Comparison of ENCODE assay signal across 19 cellular contexts in genomic region chrX:41452972-41453371, GRCh38. TPM values are rescaled to one million over a fixed set of nuclear protein-coding genes. Genes with fewer than 3 reads are reported as not detected.
A peak's percentile ranks its signal among the peaks of the same experiment; 100 is the strongest.
DNase-seq lines count a peak whose midpoint lies in the region; ATAC-seq, FAIRE-seq and TF ChIP-seq lines count a peak whose summit lies in the region.
"Had no signal": no experiment of that assay in that cellular context is flagged by ENCODE, and none has a peak within 500 bp of the region (broad histone marks: within the 10 kb centered on the region; RNA-seq: fewer than 3 reads in every experiment).

No MANE protein-coding gene starts in this region.

- H4K20me1 ChIP-seq in GM23248 (ENCODE audit: insufficient read depth) = no peaks in the 10 kb centered on the region
- H4K20me1 ChIP-seq in astrocyte (ENCODE audit: insufficient read depth, low read length) = no peaks in the 10 kb centered on the region

- DNase-seq in GM23248 = peak; percentile 47
- DNase-seq in astrocyte (ENCODE audit: low read depth) = peak; percentile 80
- peak; percentile 47 for DNase-seq in fibroblast of the conjunctiva (ENCODE audit: low read depth)
- no peak for DNase-seq in gastrocnemius medialis
- DNase-seq in GM12892 (ENCODE audit: insufficient read length) = no peak
- DNase-seq in amniotic stem cell (lab: John Stamatoyannopoulos, UW) = no peak
- no peak for DNase-seq in activated gamma-delta T cell treated with Interleukin-2 at 50 U/mL for 16 hours
- DNase-seq in BE2C = no peak
- DNase-seq: activated naive CD4-positive, alpha-beta T cell treated with anti-CD3 and anti-CD28 coated beads for 36 hours; CD4-positive, alpha-beta T cell; HCEC 1CT; mucosa of descending colon; NCI-H2171 treated with DMSO at 0.1 percent for 48 hours; retina; stimulated activated CD4-positive, alpha-beta T cell treated with anti-CD3 and anti-CD28 coated beads, Interleukin-4, amount 100 ng/mL, for 24 hours had no signal

- H3K4me3 Mint-ChIP-seq in astrocyte (ENCODE audit: unreplicated experiment) = no peak overlapping the region
- H3K4me3 Mint-ChIP-seq: activated naive CD4-positive, alpha-beta T cell treated with anti-CD3 and anti-CD28 coated beads for 36 hours; CD4-positive, alpha-beta T cell; stimulated activated memory B cell treated with anti-CD40 and anti-IgM and Interleukin-4, amounts not matched to agents 10 μg/mL and 1 μg/mL and 100 μg/mL, for 72 hours had no signal

- peak; percentile 47 for FAIRE-seq in astrocyte (lab: Jason Lieb, UNC)
- no peak for FAIRE-seq in GM12892 (lab: Jason Lieb, UNC)
- FAIRE-seq: frontal cortex, islet of Langerhans had no signal

- H3K9me3 Mint-ChIP-seq in astrocyte (ENCODE audit: unreplicated experiment) = peaks cover 2% of the 10 kb centered on the region
- H3K9me3 Mint-ChIP-seq: activated naive CD4-positive, alpha-beta T cell treated with anti-CD3 and anti-CD28 coated beads for 36 hours; stimulated activated memory B cell treated with anti-CD40 and anti-IgM and Interleukin-4, amounts not matched to agents 10 μg/mL and 1 μg/mL and 100 μg/mL, for 72 hours had no signal

- no peak for TF ChIP-seq CTCF in astrocyte (IDR thresholded peaks at IDR 0.05; ENCODE audit: insufficient read depth, low read depth, low read length)
- TF ChIP-seq CTCF in gastrocnemius medialis (IDR thresholded peaks at IDR 0.05 in 4 of 5, conservative IDR thresholded peaks at IDR 0.05 in 1 of 5) = no peak
- no peak for TF ChIP-seq CTCF in BE2C (IDR thresholded peaks at IDR 0.05; ENCODE audit: low read depth, low read length)

- H3K4me1 Mint-ChIP-seq in astrocyte (ENCODE audit: low read depth, unreplicated experiment) = peaks cover 12% of the 10 kb centered on the region

- intact Hi-C loops in gastrocnemius medialis (cut with DNase I; ENCODE audit: low total_unique reads) = no loop called here

- no peaks in the 10 kb centered on the region for H3K79me2 ChIP-seq in GM23248 (ENCODE audit: insufficient read depth)
- no peaks in the 10 kb centered on the region for H3K79me2 ChIP-seq in astrocyte (ENCODE audit: insufficient read depth, low read length)

- no peaks in the 10 kb centered on the region for H3K9me2 ChIP-seq in GM23248 (ENCODE audit: insufficient read depth)

- peak overlapping the region; percentile 81 for H3K27ac Mint-ChIP-seq in astrocyte (ENCODE audit: unreplicated experiment)
- H3K27ac Mint-ChIP-seq: activated naive CD4-positive, alpha-beta T cell treated with anti-CD3 and anti-CD28 coated beads for 36 hours; CD4-positive, alpha-beta T cell; stimulated activated memory B cell treated with anti-CD40 and anti-IgM and Interleukin-4, amounts not matched to agents 10 μg/mL and 1 μg/mL and 100 μg/mL, for 72 hours had no signal

- H2AFZ ChIP-seq in GM23248 = no peak overlapping the region
- H2AFZ ChIP-seq in astrocyte (ENCODE audit: low read depth, low read length) = no peak overlapping the region

- H3K27me3 ChIP-seq in GM23248 (replicated peaks; ENCODE audit: insufficient read depth) = no peaks in the 10 kb centered on the region
- H3K27me3 ChIP-seq in astrocyte (ENCODE audit: insufficient read depth, low read length) = no peaks in the 10 kb centered on the region
- H3K27me3 ChIP-seq in gastrocnemius medialis = no peaks in the 10 kb centered on the region
- H3K27me3 ChIP-seq in BE2C = no peaks in the 10 kb centered on the region

- H3K36me3 Mint-ChIP-seq in astrocyte (ENCODE audit: low read depth, unreplicated experiment) = no peaks in the 10 kb centered on the region
- H3K36me3 Mint-ChIP-seq: stimulated activated memory B cell treated with anti-CD40 and anti-IgM and Interleukin-4, amounts not matched to agents 10 μg/mL and 1 μg/mL and 100 μg/mL, for 72 hours had no signal

- H3K9me3 ChIP-seq in GM23248 (ENCODE audit: low read depth) (no peaks in the 10 kb centered on the region), astrocyte (ENCODE audit: insufficient read depth, low read depth, low read length) (no peaks in the 10 kb centered on the region), gastrocnemius medialis (no peaks in the 10 kb centered on the region), BE2C (no peaks in the 10 kb centered on the region)
- H3K9me3 ChIP-seq: mucosa of descending colon had no signal

- WGBS in GM23248 (ENCODE audit: low coverage in 1 of 2, low lambda C conversion rate in 2 of 2, missing lambda C conversion rate in 2 of 2), 2 experiments = 4 to 12% methylated on average over 4 of the region's 4 CpGs

- H3K4me1 ChIP-seq in GM23248 (ENCODE audit: insufficient read depth) = peaks cover 19% of the 10 kb centered on the region; the same call in 1 of the 2 replicates
- peaks cover 4% of the 10 kb centered on the region for H3K4me1 ChIP-seq in astrocyte (ENCODE audit: insufficient read depth, low read length)
- peaks cover 21 to 22% of the 10 kb centered on the region in 2 donors for H3K4me1 ChIP-seq in gastrocnemius medialis
- no peaks in the 10 kb centered on the region for H3K4me1 ChIP-seq in BE2C

- H3K4me2 ChIP-seq in GM23248 (ENCODE audit: unreplicated experiment) (peak overlapping the region; percentile 28), astrocyte (ENCODE audit: low read length) (peak overlapping the region; percentile 63)

- no peaks in the 10 kb centered on the region for H3K27me3 Mint-ChIP-seq in astrocyte (ENCODE audit: low read depth, unreplicated experiment)
- H3K27me3 Mint-ChIP-seq: CD4-positive, alpha-beta T cell; stimulated activated memory B cell treated with anti-CD40 and anti-IgM and Interleukin-4, amounts not matched to agents 10 μg/mL and 1 μg/mL and 100 μg/mL, for 72 hours had no signal

- peaks cover 8% of the 10 kb centered on the region for H3F3A ChIP-seq in GM23248 (ENCODE audit: insufficient read depth)

- no peak for TF ChIP-seq POLR2A in gastrocnemius medialis (IDR thresholded peaks at IDR 0.05)
- TF ChIP-seq POLR2A in GM12892 (IDR thresholded peaks at IDR 0.05; ENCODE audit: low read depth, low read length) = no peak

- in situ Hi-C loops in GM23248 (cut with MboI) (no loop called here), gastrocnemius medialis (cut with MboI; ENCODE audit: low sequenced_read_pairs in 4 of 4) (no loop called here)

- ATAC-seq in gastrocnemius medialis = no peak
- ATAC-seq: mucosa of descending colon; stimulated activated memory B cell treated with anti-CD40 and anti-IgM and Interleukin-4, amounts not matched to agents 10 μg/mL and 1 μg/mL and 100 μg/mL, for 72 hours had no signal

- H3K4me3 ChIP-seq in GM23248 = peak overlapping the region; percentile 29; the same call in 1 of the 2 replicates
- peak overlapping the region; percentile 10 for H3K4me3 ChIP-seq in astrocyte (ENCODE audit: insufficient read depth, low read depth, low read length)
- H3K4me3 ChIP-seq in gastrocnemius medialis = no peak overlapping the region
- no peak overlapping the region for H3K4me3 ChIP-seq in BE2C (ENCODE audit: low read depth, low read length)
- H3K4me3 ChIP-seq: mucosa of descending colon had no signal

- no peaks in the 10 kb centered on the region for H3K36me3 ChIP-seq in GM23248 (ENCODE audit: low read depth)
- H3K36me3 ChIP-seq in astrocyte (ENCODE audit: insufficient read depth, low read length) = no peaks in the 10 kb centered on the region
- no peaks in the 10 kb centered on the region for H3K36me3 ChIP-seq in gastrocnemius medialis
- H3K36me3 ChIP-seq in BE2C = no peaks in the 10 kb centered on the region

- H3K9ac ChIP-seq in GM23248 (peak overlapping the region; percentile 8; the same call in 1 of the 2 replicates), astrocyte (ENCODE audit: low read length) (peak overlapping the region; percentile 6)

- peak overlapping the region; percentile 45 for H3K27ac ChIP-seq in GM23248
- peak overlapping the region; percentile 12 for H3K27ac ChIP-seq in astrocyte (ENCODE audit: low read depth, low read length)
- H3K27ac ChIP-seq in gastrocnemius medialis = peak overlapping the region; percentile 27 to 91 (median 32)

RNA-seq across cellular contexts. Expression of gene NYX, which starts 5.8 kb away (rescaled TPM):
- total RNA-seq in GM23248 (2014; rRNA removed; shearing (Covaris generic)) = not detected in 2 replicates
- not detected in 2 replicates for polyA plus RNA-seq in GM23248 (2016; fragmentation: Nextera tagmentation; extraction: Ambion mirVana)
- not detected in 2 replicates for total RNA-seq in astrocyte
- under 1 TPM in 1 of 4 donors, not detected in 3; 0.09 TPM for total RNA-seq in gastrocnemius medialis
- not detected for polyA plus RNA-seq in GM12892 (2012; ENCODE audit: missing spikeins)
- polyA plus RNA-seq in BE2C (2012; ENCODE audit: insufficient read depth, insufficient read length, low read depth) = not detected
- total RNA-seq: activated naive CD4-positive, alpha-beta T cell treated with anti-CD3 and anti-CD28 coated beads for 36 hours; CD4-positive, alpha-beta T cell; dermis microvascular lymphatic vessel endothelial cell; frontal cortex; mucosa of descending colon had no signal

Comparison
In these comparisons a context has a peak if more than half of its experiments do, and no peak if none do; other contexts are left out.
1. DNase-seq: peak in GM23248 (single experiment), astrocyte (single experiment) and fibroblast of the conjunctiva (single experiment); none in gastrocnemius medialis (0 of 2), GM12892 (single experiment), amniotic stem cell (single experiment), activated gamma-delta T cell treated with Interleukin-2 at 50 U/mL for 16 hours (single experiment) and BE2C (single experiment).
2. H3K4me3 ChIP-seq: peak in GM23248 (single experiment) and astrocyte (single experiment); none in gastrocnemius medialis (0 of 4) and BE2C (single experiment).
3. Peak in every context shown above with its lines, with median percentiles within 50 percentile points of each other: H3K27ac ChIP-seq.